In the genomic region with DNA sequence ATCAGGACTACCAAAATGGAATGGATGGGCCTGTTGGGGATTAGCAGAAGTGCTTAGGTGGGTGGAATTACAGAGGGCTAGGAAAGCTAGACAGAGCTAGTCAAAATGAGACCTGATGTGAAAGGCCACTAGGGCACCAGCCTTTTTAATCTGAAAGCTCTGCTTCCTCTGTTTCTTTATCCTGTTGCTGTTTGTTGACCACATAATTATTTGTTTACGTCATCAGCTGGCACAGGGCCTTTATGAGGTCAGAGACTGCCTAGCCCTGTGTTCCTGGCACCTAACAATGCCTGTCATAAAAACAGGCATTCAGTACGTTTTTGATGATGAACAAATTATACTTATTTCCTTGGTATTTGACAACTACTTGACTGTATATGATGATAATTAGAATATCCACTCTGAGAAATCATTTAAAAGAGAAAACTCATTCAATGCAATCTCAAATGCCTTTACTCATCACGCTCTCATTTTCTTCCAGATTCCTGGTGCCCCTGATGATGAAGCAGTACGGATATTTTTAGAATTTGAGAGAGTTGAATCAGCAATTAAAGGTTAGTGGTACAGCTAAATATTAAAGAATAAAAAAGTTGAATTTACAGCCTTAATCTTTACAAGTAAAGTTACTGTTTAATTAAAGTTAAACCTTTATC, we compare ENCODE assay signal across 9 cellular contexts. TPM values are rescaled to one million over a fixed set of nuclear protein-coding genes. Genes with fewer than 3 reads are reported as not detected.
DNase-seq lines count a peak whose midpoint lies in the region; ATAC-seq lines count a peak whose summit lies in the region.
"Had no signal": no experiment of that assay in that cellular context is flagged by ENCODE, and none has a peak within 500 bp of the region (broad histone marks: within the 10 kb centered on the region; RNA-seq: fewer than 3 reads in every experiment).

No MANE protein-coding gene starts in this region.

- H3K4me1 Mint-ChIP-seq in activated CD4-positive, alpha-beta T cell treated with anti-CD3 and anti-CD28 coated beads for 36 hours = peaks cover 39% of the 10 kb centered on the region
- H3K4me1 Mint-ChIP-seq in activated CD4-positive, alpha-beta memory T cell treated with anti-CD3 and anti-CD28 coated beads, Interleukin-2, amount 10 ng/mL, durations not matched to agents 7 days and 5 days = peaks cover 41% of the 10 kb centered on the region
- peaks cover 41% of the 10 kb centered on the region for H3K4me1 Mint-ChIP-seq in stimulated activated effector memory CD8-positive, alpha-beta T cell treated with anti-CD3 and anti-CD28 coated beads, Interleukin-12 subunit alpha, Interleukin-12 subunit beta, amount 100 ng/mL, for 72 hours
- H3K4me1 Mint-ChIP-seq in naive thymus-derived CD8-positive, alpha-beta T cell = peaks cover 1 to 10% (median 3%) of the 10 kb centered on the region in 4 donors

- ATAC-seq in activated CD4-positive, alpha-beta T cell treated with anti-CD3 and anti-CD28 coated beads for 36 hours = peak; percentile 34
- ATAC-seq in stimulated activated effector memory CD8-positive, alpha-beta T cell treated with anti-CD3 and anti-CD28 coated beads, Interleukin-12 subunit alpha, Interleukin-12 subunit beta, amount 100 ng/mL, for 72 hours = peak; percentile 74
- ATAC-seq in naive thymus-derived CD8-positive, alpha-beta T cell = no peak

- no peaks in the 10 kb centered on the region for H3K9me3 Mint-ChIP-seq in activated CD4-positive, alpha-beta T cell treated with anti-CD3 and anti-CD28 coated beads for 36 hours (ENCODE audit: low read depth)
- no peaks in the 10 kb centered on the region for H3K9me3 Mint-ChIP-seq in activated CD4-positive, alpha-beta memory T cell treated with anti-CD3 and anti-CD28 coated beads, Interleukin-2, amount 10 ng/mL, durations not matched to agents 7 days and 5 days
- no peaks in the 10 kb centered on the region for H3K9me3 Mint-ChIP-seq in stimulated activated effector memory CD8-positive, alpha-beta T cell treated with anti-CD3 and anti-CD28 coated beads, Interleukin-12 subunit alpha, Interleukin-12 subunit beta, amount 100 ng/mL, for 72 hours
- no peaks in the 10 kb centered on the region for H3K9me3 Mint-ChIP-seq in naive thymus-derived CD8-positive, alpha-beta T cell
- H3K9me3 Mint-ChIP-seq: activated CD4-positive, alpha-beta T cell treated with anti-CD3 and anti-CD28 coated beads, Interleukin-2, amount 10 ng/mL, durations not matched to agents 7 days and 5 days had no signal

- no peak for DNase-seq in activated CD4-positive, alpha-beta T cell treated with anti-CD3 and anti-CD28 coated beads for 36 hours
- DNase-seq in activated CD4-positive, alpha-beta T cell treated with anti-CD3 and anti-CD28 coated beads for 4 hours = no peak
- DNase-seq in activated CD4-positive, alpha-beta memory T cell treated with anti-CD3 and anti-CD28 coated beads, Interleukin-2, amount 10 ng/mL, durations not matched to agents 7 days and 5 days = no peak
- DNase-seq in fibroblast of the conjunctiva (ENCODE audit: low read depth) (peak; percentile 33), NCI-H82 (lab: John Stamatoyannopoulos, UW) (no peak)
- peak in 1 of 2 donors; percentile 66 for DNase-seq in stimulated activated effector memory CD8-positive, alpha-beta T cell treated with anti-CD3 and anti-CD28 coated beads, Interleukin-12 subunit alpha, Interleukin-12 subunit beta, amount 100 ng/mL, for 72 hours (ENCODE audit: low spot score in 2 of 2)
- no peak for DNase-seq in activated CD4-positive, CD25-positive, alpha-beta regulatory T cell treated with anti-CD3 and anti-CD28 coated beads, Interleukin-2, amount 50 U/mL, for 72 hours
- DNase-seq in naive thymus-derived CD8-positive, alpha-beta T cell = no peak
- DNase-seq: activated CD4-positive, alpha-beta T cell treated with anti-CD3 and anti-CD28 coated beads, Interleukin-2, amount 10 ng/mL, durations not matched to agents 7 days and 5 days had no signal

- intact Hi-C loops in activated CD4-positive, alpha-beta T cell treated with anti-CD3 and anti-CD28 coated beads for 36 hours (cut with DNase I, micrococcal nuclease) = no loop called here

- CTCF ChIA-PET in activated CD4-positive, alpha-beta T cell treated with anti-CD3 and anti-CD28 coated beads for 36 hours (lab: Charles Lee) = interaction anchor here (0.8 to 1.0 kb wide), 2 partner anchors 21 to 287 kb away, joined by 3 to 4 read pairs; no protein-coding TSS in a partner anchor
- CTCF ChIA-PET in activated CD4-positive, alpha-beta memory T cell treated with anti-CD3 and anti-CD28 coated beads, Interleukin-2, amount 10 ng/mL, durations not matched to agents 7 days and 5 days (lab: Charles Lee) = interaction anchor here (0.5 to 0.7 kb wide), 2 partner anchors 16 to 37 kb away, joined by 3 read pairs; no protein-coding TSS in a partner anchor

- no peaks in the 10 kb centered on the region for H3K27me3 Mint-ChIP-seq in activated CD4-positive, alpha-beta T cell treated with anti-CD3 and anti-CD28 coated beads for 36 hours
- no peaks in the 10 kb centered on the region for H3K27me3 Mint-ChIP-seq in activated CD4-positive, alpha-beta memory T cell treated with anti-CD3 and anti-CD28 coated beads, Interleukin-2, amount 10 ng/mL, durations not matched to agents 7 days and 5 days
- no peaks in the 10 kb centered on the region for H3K27me3 Mint-ChIP-seq in naive thymus-derived CD8-positive, alpha-beta T cell
- H3K27me3 Mint-ChIP-seq: activated CD4-positive, alpha-beta T cell treated with anti-CD3 and anti-CD28 coated beads, Interleukin-2, amount 10 ng/mL, durations not matched to agents 7 days and 5 days had no signal

- H3K27ac Mint-ChIP-seq in activated CD4-positive, alpha-beta T cell treated with anti-CD3 and anti-CD28 coated beads for 36 hours = peak overlapping the region; percentile 82
- peak overlapping the region; percentile 50 for H3K27ac Mint-ChIP-seq in activated CD4-positive, alpha-beta memory T cell treated with anti-CD3 and anti-CD28 coated beads, Interleukin-2, amount 10 ng/mL, durations not matched to agents 7 days and 5 days
- peak overlapping the region; percentile 82 for H3K27ac Mint-ChIP-seq in stimulated activated effector memory CD8-positive, alpha-beta T cell treated with anti-CD3 and anti-CD28 coated beads, Interleukin-12 subunit alpha, Interleukin-12 subunit beta, amount 100 ng/mL, for 72 hours
- H3K27ac Mint-ChIP-seq in naive thymus-derived CD8-positive, alpha-beta T cell = peak overlapping the region in 4 of 10 donors; percentile 5 to 88 (median 32)
- H3K27ac Mint-ChIP-seq: activated CD4-positive, alpha-beta T cell treated with anti-CD3 and anti-CD28 coated beads, Interleukin-2, amount 10 ng/mL, durations not matched to agents 7 days and 5 days had no signal

- no peak overlapping the region for H3K4me3 Mint-ChIP-seq in activated CD4-positive, alpha-beta T cell treated with anti-CD3 and anti-CD28 coated beads for 36 hours
- H3K4me3 Mint-ChIP-seq in activated CD4-positive, alpha-beta memory T cell treated with anti-CD3 and anti-CD28 coated beads, Interleukin-2, amount 10 ng/mL, durations not matched to agents 7 days and 5 days = no peak overlapping the region
- no peak overlapping the region for H3K4me3 Mint-ChIP-seq in stimulated activated effector memory CD8-positive, alpha-beta T cell treated with anti-CD3 and anti-CD28 coated beads, Interleukin-12 subunit alpha, Interleukin-12 subunit beta, amount 100 ng/mL, for 72 hours
- H3K4me3 Mint-ChIP-seq in naive thymus-derived CD8-positive, alpha-beta T cell = no peak overlapping the region
- H3K4me3 Mint-ChIP-seq: activated CD4-positive, alpha-beta T cell treated with anti-CD3 and anti-CD28 coated beads, Interleukin-2, amount 10 ng/mL, durations not matched to agents 7 days and 5 days had no signal

- peaks cover 59% of the 10 kb centered on the region for H3K36me3 Mint-ChIP-seq in activated CD4-positive, alpha-beta T cell treated with anti-CD3 and anti-CD28 coated beads for 36 hours (ENCODE audit: low read depth)
- H3K36me3 Mint-ChIP-seq in activated CD4-positive, alpha-beta memory T cell treated with anti-CD3 and anti-CD28 coated beads, Interleukin-2, amount 10 ng/mL, durations not matched to agents 7 days and 5 days (ENCODE audit: low read depth) = peaks cover 65% of the 10 kb centered on the region
- peaks cover 82% of the 10 kb centered on the region for H3K36me3 Mint-ChIP-seq in stimulated activated effector memory CD8-positive, alpha-beta T cell treated with anti-CD3 and anti-CD28 coated beads, Interleukin-12 subunit alpha, Interleukin-12 subunit beta, amount 100 ng/mL, for 72 hours
- H3K36me3 Mint-ChIP-seq in naive thymus-derived CD8-positive, alpha-beta T cell = peaks cover 8 to 67% (median 27%) of the 10 kb centered on the region in 3 donors

- POLR2A ChIA-PET in activated CD4-positive, alpha-beta T cell treated with anti-CD3 and anti-CD28 coated beads for 36 hours (lab: Charles Lee) = no interaction called here
- POLR2A ChIA-PET in activated CD4-positive, alpha-beta memory T cell treated with anti-CD3 and anti-CD28 coated beads, Interleukin-2, amount 10 ng/mL, durations not matched to agents 7 days and 5 days (lab: Charles Lee) = no interaction called here
- POLR2A ChIA-PET in naive thymus-derived CD8-positive, alpha-beta T cell (lab: Charles Lee) = no interaction called here

RNA-seq across cellular contexts. Expression of a gene that starts 26.1 kb away (rescaled TPM):
- 100 to 1,000 TPM; 206 to 246 TPM for total RNA-seq in activated CD4-positive, alpha-beta T cell treated with anti-CD3 and anti-CD28 coated beads for 36 hours
- 100 to 1,000 TPM; 155 to 157 TPM for total RNA-seq in activated CD4-positive, alpha-beta memory T cell treated with anti-CD3 and anti-CD28 coated beads, Interleukin-2, amount 10 ng/mL, durations not matched to agents 7 days and 5 days
- total RNA-seq in naive thymus-derived CD8-positive, alpha-beta T cell = 100 to 1,000 TPM; 129 to 130 TPM
- polyA plus RNA-seq in naive thymus-derived CD8-positive, alpha-beta T cell = 10 to 100 TPM; 57.4 to 84.9 (median 61.3) TPM

RNA-seq across cellular contexts. Expression of a gene that starts 52.7 kb away (rescaled TPM):
- 100 to 1,000 TPM; 659 to 980 TPM for total RNA-seq in activated CD4-positive, alpha-beta T cell treated with anti-CD3 and anti-CD28 coated beads for 36 hours
- 100 to 1,000 TPM; 437 to 446 TPM for total RNA-seq in activated CD4-positive, alpha-beta memory T cell treated with anti-CD3 and anti-CD28 coated beads, Interleukin-2, amount 10 ng/mL, durations not matched to agents 7 days and 5 days
- total RNA-seq in naive thymus-derived CD8-positive, alpha-beta T cell = 1 to 10 TPM; 1.0 to 1.4 TPM
- under 1 TPM; 0.07 to 0.25 (median 0.16) TPM for polyA plus RNA-seq in naive thymus-derived CD8-positive, alpha-beta T cell

Comparison
In these comparisons a context has a peak if more than half of its experiments do, and no peak if none do; other contexts are left out.
1. ATAC-seq: peak in activated CD4-positive, alpha-beta T cell treated with anti-CD3 and anti-CD28 coated beads for 36 hours (single experiment) and stimulated activated effector memory CD8-positive, alpha-beta T cell treated with anti-CD3 and anti-CD28 coated beads, Interleukin-12 subunit alpha, Interleukin-12 subunit beta, amount 100 ng/mL, for 72 hours (single experiment); none in naive thymus-derived CD8-positive, alpha-beta T cell (0 of 2).
2. RNA of a gene that starts 52.7 kb away (total RNA-seq): 659 to 980 TPM in activated CD4-positive, alpha-beta T cell treated with anti-CD3 and anti-CD28 coated beads for 36 hours and 437 to 446 TPM in activated CD4-positive, alpha-beta memory T cell treated with anti-CD3 and anti-CD28 coated beads, Interleukin-2, amount 10 ng/mL, durations not matched to agents 7 days and 5 days; 1.0 to 1.4 TPM in naive thymus-derived CD8-positive, alpha-beta T cell; every median in the first group is over 100 times any median in the second.